24 cellular contexts compared by ENCODE assay signal in the genomic region with DNA sequence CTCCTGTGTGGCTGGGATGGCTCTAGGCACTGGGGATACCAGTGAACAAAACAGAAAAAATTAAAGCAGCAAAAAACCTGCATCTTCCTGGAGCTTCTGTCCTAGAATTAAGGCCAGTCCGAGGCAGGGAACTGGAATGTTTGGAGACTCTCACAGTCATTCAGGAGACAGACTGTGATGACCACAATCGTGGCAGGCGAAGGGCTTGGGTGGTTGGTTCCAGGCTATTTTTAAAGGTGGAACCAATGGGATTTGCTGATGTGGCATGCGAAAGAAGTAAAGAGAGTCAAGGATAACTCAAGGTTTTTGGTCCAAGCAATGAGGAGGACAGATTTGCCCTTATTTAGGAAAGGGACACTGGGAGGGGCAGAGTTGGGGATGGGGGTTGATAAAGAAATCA.
"Had no signal": no experiment of that assay in that cellular context is flagged by ENCODE, and none has a peak within 500 bp of the region (broad histone marks: within the 10 kb centered on the region; RNA-seq: fewer than 3 reads in every experiment).

No MANE protein-coding gene starts in this region.

- H3K9me3 ChIP-seq: SJSA1 had no signal

- FAIRE-seq: HepG2, K562, RCC 7860 had no signal

- H3K36me3 Mint-ChIP-seq: IgD-negative memory B cell had no signal

- ATAC-seq: HepG2, K562 had no signal

- H3K4me3 Mint-ChIP-seq: IgD-negative memory B cell had no signal

- H3K9ac ChIP-seq: KMS-11 had no signal

- H3K9me3 Mint-ChIP-seq: IgD-negative memory B cell had no signal

- DNase-seq: Kasumi-1, MV-4-11, NCI-H1048, NCI-H1105, NCI-H1417, NCI-H1436 treated with DMSO at 0.1 percent for 48 hours, NCI-H1694, NCI-H187 treated with DMSO at 0.1 percent for 48 hours, NCI-H2029 treated with DMSO at 0.1 percent for 48 hours, NCI-H2171 treated with DMSO at 0.1 percent for 48 hours, NCI-H2227 treated with DMSO at 0.1 percent for 48 hours, NCI-H524, NCI-H526 treated with DMSO at 0.1 percent for 48 hours, NCI-H748 treated with DMSO at 0.1 percent for 48 hours, Right ventricle myocardium superior, RPMI8226, SIG-M5 had no signal

- H3K27ac ChIP-seq: KMS-11, SJSA1, SK-N-MC had no signal

- H3K27ac Mint-ChIP-seq: IgD-negative memory B cell had no signal

- H3K4me3 ChIP-seq: K562, SJSA1, SK-N-MC had no signal

- H3K36me3 ChIP-seq: SJSA1 had no signal
